8 cellular contexts compared by ENCODE assay signal in genomic region chr17:40646791-40647548, GRCh38. TPM values are rescaled to one million over a fixed set of nuclear protein-coding genes. Genes with fewer than 3 reads are reported as not detected.
DNase-seq lines count a peak whose midpoint lies in the region; ATAC-seq and FAIRE-seq lines count a peak whose summit lies in the region.

No MANE protein-coding gene starts in this region.

- intact Hi-C loops in left ventricle myocardium superior (cut with micrococcal nuclease) = loop anchor here (10.0 kb wide), 1 partner anchor 148 kb away; the partner anchor contains the start of gene KRT28

- ATAC-seq in GM18907 (IDR thresholded peaks at IDR 0.05; ENCODE audit: unreplicated experiment) (peak; percentile 22), left ventricle myocardium superior (peak; percentile 24), GM21786 (IDR thresholded peaks at IDR 0.05; ENCODE audit: unreplicated experiment) (no peak)
- ATAC-seq in activated T-helper 17 cell treated with anti-CD3 and anti-CD28 coated beads, Interleukin-2, amount 50 U/mL, for 72 hours (replicated peaks) = peak; percentile 45

- no peaks in the 10 kb centered on the region for H3K27me3 Mint-ChIP-seq in activated T-helper 17 cell treated with anti-CD3 and anti-CD28 coated beads, Interleukin-2, amount 50 U/mL, for 72 hours

- DNase-seq in Kasumi-1 (lab: John Stamatoyannopoulos, UW) = peak; percentile 30 to 56
- no peak for DNase-seq in left ventricle myocardium superior
- DNase-seq in skeletal muscle cell (ENCODE audit: low read depth) = peak; percentile 4
- no peak for DNase-seq in HTR-8/SVneo (ENCODE audit: insufficient read length, low spot score)

- no peak for FAIRE-seq in HTR-8/SVneo (lab: Jason Lieb, UNC)

- no peaks in the 10 kb centered on the region for H3K9me3 ChIP-seq in BLaER1 treated with 17β-estradiol and CSF1 and Interleukin-3, amounts not matched to agents 10 nM and 100 nM (replicated peaks in 1 of 11)

- H3K27me3 ChIP-seq in BLaER1 treated with 17β-estradiol and CSF1 and Interleukin-3, amounts not matched to agents 10 nM and 100 nM = no peaks in the 10 kb centered on the region

- peak overlapping the region; percentile 96 for H3K27ac Mint-ChIP-seq in activated T-helper 17 cell treated with anti-CD3 and anti-CD28 coated beads, Interleukin-2, amount 50 U/mL, for 72 hours

- peaks cover 28% of the 10 kb centered on the region for H3K4me1 Mint-ChIP-seq in activated T-helper 17 cell treated with anti-CD3 and anti-CD28 coated beads, Interleukin-2, amount 50 U/mL, for 72 hours

- peaks cover 0 to 19% (median 7%) of the 10 kb centered on the region in 11 experiments; a peak in 7 of 22 replicates for H4K20me1 ChIP-seq in BLaER1 treated with 17β-estradiol and CSF1 and Interleukin-3, amounts not matched to agents 10 nM and 100 nM

- peak overlapping the region; percentile 98 to 100 (median 100) for H3K27ac ChIP-seq in BLaER1 treated with 17β-estradiol and CSF1 and Interleukin-3, amounts not matched to agents 10 nM and 100 nM

- H3K4me2 ChIP-seq in BLaER1 treated with 17β-estradiol and CSF1 and Interleukin-3, amounts not matched to agents 10 nM and 100 nM = peak overlapping the region; percentile 86 to 97 (median 91)

- no peaks in the 10 kb centered on the region for H3K9me3 Mint-ChIP-seq in activated T-helper 17 cell treated with anti-CD3 and anti-CD28 coated beads, Interleukin-2, amount 50 U/mL, for 72 hours

- peak overlapping the region; percentile 89 for H3K4me3 Mint-ChIP-seq in activated T-helper 17 cell treated with anti-CD3 and anti-CD28 coated beads, Interleukin-2, amount 50 U/mL, for 72 hours

- H3K4me3 ChIP-seq in BLaER1 treated with 17β-estradiol and CSF1 and Interleukin-3, amounts not matched to agents 10 nM and 100 nM = peak overlapping the region; percentile 82 to 97 (median 88)
- peak overlapping the region; percentile 87 for H3K4me3 ChIP-seq in skeletal muscle cell (ENCODE audit: low read depth, low read length)

- H3K36me3 ChIP-seq in BLaER1 treated with 17β-estradiol and CSF1 and Interleukin-3, amounts not matched to agents 10 nM and 100 nM = peaks cover 29 to 43% (median 37%) of the 10 kb centered on the region in 11 experiments

- H3K4me1 ChIP-seq in BLaER1 treated with 17β-estradiol and CSF1 and Interleukin-3, amounts not matched to agents 10 nM and 100 nM = peaks cover 33 to 52% (median 41%) of the 10 kb centered on the region in 10 experiments

- peak overlapping the region; percentile 97 to 100 (median 99) for H3K9ac ChIP-seq in BLaER1 treated with 17β-estradiol and CSF1 and Interleukin-3, amounts not matched to agents 10 nM and 100 nM

- H3K36me3 Mint-ChIP-seq in activated T-helper 17 cell treated with anti-CD3 and anti-CD28 coated beads, Interleukin-2, amount 50 U/mL, for 72 hours (ENCODE audit: low read depth) = peaks cover 49% of the 10 kb centered on the region

RNA-seq across cellular contexts. Expression of gene SMARCE1, which starts 0.6 kb away (rescaled TPM):
- total RNA-seq in activated T-helper 17 cell treated with anti-CD3 and anti-CD28 coated beads, Interleukin-2, amount 50 U/mL, for 72 hours = 10 to 100 TPM; 82.1 to 85.5 TPM
- 59.8 TPM for total RNA-seq in left ventricle myocardium superior

RNA-seq across cellular contexts. Expression of gene KRT222, which starts 18.0 kb away (rescaled TPM):
- not detected for total RNA-seq in activated T-helper 17 cell treated with anti-CD3 and anti-CD28 coated beads, Interleukin-2, amount 50 U/mL, for 72 hours
- not detected for total RNA-seq in left ventricle myocardium superior

RNA-seq across cellular contexts. Expression of gene KRT24, which starts 56.6 kb away (rescaled TPM):
- not detected for total RNA-seq in activated T-helper 17 cell treated with anti-CD3 and anti-CD28 coated beads, Interleukin-2, amount 50 U/mL, for 72 hours
- not detected for total RNA-seq in left ventricle myocardium superior

Comparison
In these comparisons a context has a peak if more than half of its experiments do, and no peak if none do; other contexts are left out.
1. DNase-seq: peak in Kasumi-1 (2 of 2) and skeletal muscle cell (single experiment); none in left ventricle myocardium superior (single experiment) and HTR-8/SVneo (single experiment).